ENCODE assay signal across 18 cellular contexts in genomic region chr2:135424849-135425248, GRCh38.
A peak's percentile ranks its signal among the peaks of the same experiment; 100 is the strongest.
DNase-seq lines count a peak whose midpoint lies in the region; ATAC-seq and TF ChIP-seq lines count a peak whose summit lies in the region.
"Had no signal": no experiment of that assay in that cellular context is flagged by ENCODE, and none has a peak within 500 bp of the region (broad histone marks: within the 10 kb centered on the region; RNA-seq: fewer than 3 reads in every experiment).

No MANE protein-coding gene starts in this region.

- H3K27me3 ChIP-seq in HCT116 (ENCODE audit: insufficient read depth, low read length) (no peaks in the 10 kb centered on the region), PC-9 (ENCODE audit: insufficient read depth, low read depth) (no peaks in the 10 kb centered on the region)
- H3K27me3 ChIP-seq: MG63 had no signal

- peaks cover 7% of the 10 kb centered on the region for H3K36me3 Mint-ChIP-seq in activated CD8-positive, alpha-beta memory T cell treated with anti-CD3 and anti-CD28 coated beads, Interleukin-2, amount 10 ng/mL, durations not matched to agents 7 days and 5 days

- no peak overlapping the region for H3K27ac ChIP-seq in HCT116 (ENCODE audit: low read depth, low read length)
- H3K27ac ChIP-seq in PC-9, result no peak overlapping the region
- H3K27ac ChIP-seq: SK-N-MC had no signal

- no peak for TF ChIP-seq POLR2A in HCT116 (IDR thresholded peaks at IDR 0.05; ENCODE audit: borderline replicate concordance, extremely low read depth, insufficient read depth, insufficient read length)

- CTCF ChIA-PET in HCT116 (lab: Charles Lee), result interaction anchor here (1.0 to 1.6 kb wide), 4 partner anchors 14 to 436 kb away, joined by 4 to 7 read pairs (median 5); no protein-coding TSS in a partner anchor
- CTCF ChIA-PET in PC-9 (lab: Charles Lee), result no interaction called here
- CTCF ChIA-PET in activated CD8-positive, alpha-beta memory T cell treated with anti-CD3 and anti-CD28 coated beads, Interleukin-2, amount 10 ng/mL, durations not matched to agents 7 days and 5 days (lab: Charles Lee), result no interaction called here

- TF ChIP-seq RAD21 in HCT116 (IDR thresholded peaks at IDR 0.05; ENCODE audit: low read depth), result peak; percentile 17; the same call in 1 of the 2 replicates

- no peak overlapping the region for H3K27ac Mint-ChIP-seq in activated CD8-positive, alpha-beta memory T cell treated with anti-CD3 and anti-CD28 coated beads, Interleukin-2, amount 10 ng/mL, durations not matched to agents 7 days and 5 days
- H3K27ac Mint-ChIP-seq: CD4-positive, alpha-beta T cell; T-helper 17 cell had no signal

- no peaks in the 10 kb centered on the region for H3F3A ChIP-seq in PC-9 (ENCODE audit: insufficient read depth, low read depth)

- H3K9ac ChIP-seq in HCT116 (ENCODE audit: low read length), result no peak overlapping the region

- H2AFZ ChIP-seq in HCT116 (ENCODE audit: low read depth, low read length, poor library complexity, severe bottlenecking), result no peak overlapping the region
- no peak overlapping the region for H2AFZ ChIP-seq in PC-9

- H3K4me3 Mint-ChIP-seq in activated CD8-positive, alpha-beta memory T cell treated with anti-CD3 and anti-CD28 coated beads, Interleukin-2, amount 10 ng/mL, durations not matched to agents 7 days and 5 days, result no peak overlapping the region
- H3K4me3 Mint-ChIP-seq: CD4-positive, alpha-beta T cell; T-helper 17 cell had no signal

- H3K36me3 ChIP-seq in HCT116 (ENCODE audit: control insufficient read depth in 1 of 2, insufficient read depth in 2 of 2, low read length in 2 of 2) (no peaks in the 10 kb centered on the region), PC-9 (ENCODE audit: low read depth) (no peaks in the 10 kb centered on the region)
- H3K36me3 ChIP-seq: MG63 had no signal

- H3K4me1 ChIP-seq in HCT116 (ENCODE audit: control insufficient read depth in 1 of 2, insufficient read depth in 2 of 2, low read length in 2 of 2), result no peaks in the 10 kb centered on the region
- H3K4me1 ChIP-seq in PC-9 (replicated peaks; ENCODE audit: insufficient read depth), result no peaks in the 10 kb centered on the region

- no peaks in the 10 kb centered on the region for H3K4me1 Mint-ChIP-seq in activated CD8-positive, alpha-beta memory T cell treated with anti-CD3 and anti-CD28 coated beads, Interleukin-2, amount 10 ng/mL, durations not matched to agents 7 days and 5 days
- H3K4me1 Mint-ChIP-seq: T-helper 17 cell had no signal

- DNase-seq in A172 (ENCODE audit: low spot score), result peak; percentile 5
- peak; percentile 4 for DNase-seq in HCT116 (ENCODE audit: low read depth, low spot score)
- DNase-seq in PC-9, result no peak
- peak; percentile 10 for DNase-seq in choroid plexus epithelial cell (ENCODE audit: low read depth)
- DNase-seq in T-helper 1 cell, result no peak
- no peak for DNase-seq in activated CD8-positive, alpha-beta memory T cell treated with anti-CD3 and anti-CD28 coated beads, Interleukin-2, amount 10 ng/mL, durations not matched to agents 7 days and 5 days
- DNase-seq: CD4-positive, alpha-beta T cell; HCEC 1CT; KBM-7; MG63; NCI-H1105 treated with DMSO at 0.1 percent for 48 hours; NCI-H187; NCI-H2171 treated with DMSO at 0.1 percent for 48 hours; NCI-H82; T-helper 17 cell had no signal

- intact Hi-C loops in HCT116 (cut with micrococcal nuclease) (loop anchor here (2.0 to 10.0 kb wide), 2 partner anchors 286 to 420 kb away; no protein-coding TSS in a partner anchor), PC-9 (cut with micrococcal nuclease; ENCODE audit: unreplicated experiment) (no loop called here)

- no peak overlapping the region for H3K4me2 ChIP-seq in HCT116 (ENCODE audit: low read length)
- no peak overlapping the region for H3K4me2 ChIP-seq in PC-9

- H3K9me3 ChIP-seq in HCT116 (ENCODE audit: control insufficient read depth in 1 of 2, insufficient read depth in 1 of 2, low read depth in 1 of 2, low read length in 2 of 2) (no peaks in the 10 kb centered on the region), PC-9 (ENCODE audit: insufficient read depth, low read depth) (no peaks in the 10 kb centered on the region)

- no TSS peak for BruUV-seq in HCT116 (replicated peaks; lab: Mats Ljungman, UMichigan)
- no TSS peak for BruUV-seq in PC-9 (replicated peaks; lab: Mats Ljungman, UMichigan)

- RAD21 ChIA-PET in HCT116 (lab: Charles Lee; ENCODE audit: low non-redundant PET in 1 of 2, low total read pairs in 2 of 2, uncharacterized antibody in 2 of 2, unreplicated experiment in 2 of 2), result no interaction called here

- peak; percentile 13 to 44 (median 22); a peak in 3 of 6 replicates for TF ChIP-seq CTCF in HCT116 (IDR thresholded peaks at IDR 0.05 in 2 of 3, conservative IDR thresholded peaks at IDR 0.05 in 1 of 3; ENCODE audit: borderline replicate concordance in 1 of 3, insufficient read depth in 1 of 3, low read depth in 2 of 3, low read length in 2 of 3)
- TF ChIP-seq CTCF in PC-9 (conservative IDR thresholded peaks at IDR 0.05), result peak; percentile 46
- no peak for TF ChIP-seq CTCF in choroid plexus epithelial cell (conservative IDR thresholded peaks at IDR 0.05; ENCODE audit: low read depth, low read length)

- no peak for ATAC-seq in HCT116
- ATAC-seq in HG02623 (IDR thresholded peaks at IDR 0.05; ENCODE audit: unreplicated experiment), result no peak
- no peak for ATAC-seq in GM18511 (IDR thresholded peaks at IDR 0.05; ENCODE audit: unreplicated experiment)
- ATAC-seq in activated CD8-positive, alpha-beta memory T cell treated with anti-CD3 and anti-CD28 coated beads, Interleukin-2, amount 10 ng/mL, durations not matched to agents 7 days and 5 days, result no peak
- ATAC-seq: T-helper 17 cell had no signal

- H3K9me2 ChIP-seq in HCT116 (ENCODE audit: insufficient read depth) (no peaks in the 10 kb centered on the region), PC-9 (ENCODE audit: insufficient read depth) (no peaks in the 10 kb centered on the region)

- H3K4me3 ChIP-seq in HCT116 (replicated peaks in 1 of 2; ENCODE audit: low read depth in 1 of 2, low read length in 2 of 2), result no peak overlapping the region
- no peak overlapping the region for H3K4me3 ChIP-seq in PC-9
- no peak overlapping the region for H3K4me3 ChIP-seq in choroid plexus epithelial cell (ENCODE audit: low read depth, low read length)
- H3K4me3 ChIP-seq: MG63, SK-N-MC had no signal

- peaks cover 6% of the 10 kb centered on the region for H3K9me3 Mint-ChIP-seq in activated CD8-positive, alpha-beta memory T cell treated with anti-CD3 and anti-CD28 coated beads, Interleukin-2, amount 10 ng/mL, durations not matched to agents 7 days and 5 days (ENCODE audit: low read depth)

- peaks cover 4% of the 10 kb centered on the region; the same call in 1 of the 2 replicates for H3K79me2 ChIP-seq in HCT116 (ENCODE audit: insufficient read depth, low read length)
- H3K79me2 ChIP-seq in PC-9 (ENCODE audit: low read depth), result no peaks in the 10 kb centered on the region

- H4K20me1 ChIP-seq in HCT116 (ENCODE audit: insufficient read depth), result no peaks in the 10 kb centered on the region; the same call in 1 of the 2 replicates
- H4K20me1 ChIP-seq in PC-9 (ENCODE audit: insufficient read depth), result no peaks in the 10 kb centered on the region; the same call in 1 of the 2 replicates

- POLR2A ChIA-PET in HCT116 (lab: Charles Lee) (interaction anchor here (0.6 kb wide), 1 partner anchor 106 kb away, joined by 4 read pairs; the partner anchor contains the start of gene ZRANB3), PC-9 (lab: Charles Lee; ENCODE audit: unreplicated experiment) (interaction anchor here (0.6 kb wide), 1 partner anchor 284 kb away, joined by 6 read pairs; no protein-coding TSS in a partner anchor)

- H3K27me3 Mint-ChIP-seq in activated CD8-positive, alpha-beta memory T cell treated with anti-CD3 and anti-CD28 coated beads, Interleukin-2, amount 10 ng/mL, durations not matched to agents 7 days and 5 days, result no peaks in the 10 kb centered on the region
- H3K27me3 Mint-ChIP-seq: CD4-positive, alpha-beta T cell; T-helper 17 cell had no signal

TF ChIP-seq in HCT116, 20 proteins besides CTCF, POLR2A, EP300 and RAD21:
- TF ChIP-seq EZH2phosphoT487 (IDR thresholded peaks at IDR 0.05; ENCODE audit: borderline replicate concordance) (no peak), SRF (IDR thresholded peaks at IDR 0.05; ENCODE audit: low read depth) (no peak), EGR1 (IDR thresholded peaks at IDR 0.05; ENCODE audit: low read depth) (no peak), CBX3 (IDR thresholded peaks at IDR 0.05; ENCODE audit: low read depth) (no peak), FOSL1 (IDR thresholded peaks at IDR 0.05; ENCODE audit: low read depth) (no peak), ZNF274 (IDR thresholded peaks at IDR 0.05; ENCODE audit: low read depth, low read length) (no peak), SIN3A (IDR thresholded peaks at IDR 0.05; ENCODE audit: low read depth) (no peak), EZH2 (IDR thresholded peaks at IDR 0.05) (no peak), ELF1 (IDR thresholded peaks at IDR 0.05; ENCODE audit: borderline replicate concordance, low read depth) (no peak), SP1 (IDR thresholded peaks at IDR 0.05; ENCODE audit: low read depth) (no peak), CEBPB (IDR thresholded peaks at IDR 0.05; ENCODE audit: low read depth) (no peak)
- TF ChIP-seq, protein P1, sequence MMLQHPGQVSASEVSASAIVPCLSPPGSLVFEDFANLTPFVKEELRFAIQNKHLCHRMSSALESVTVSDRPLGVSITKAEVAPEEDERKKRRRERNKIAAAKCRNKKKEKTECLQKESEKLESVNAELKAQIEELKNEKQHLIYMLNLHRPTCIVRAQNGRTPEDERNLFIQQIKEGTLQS (IDR thresholded peaks at IDR 0.05), result no peak

Comparison
In these comparisons a context has a peak if more than half of its experiments do, and no peak if none do; other contexts are left out.
1. DNase-seq: peak in A172 (single experiment), HCT116 (single experiment) and choroid plexus epithelial cell (single experiment); none in PC-9 (0 of 2), T-helper 1 cell (0 of 5) and activated CD8-positive, alpha-beta memory T cell treated with anti-CD3 and anti-CD28 coated beads, Interleukin-2, amount 10 ng/mL, durations not matched to agents 7 days and 5 days (single experiment).